8 cellular contexts compared by ENCODE assay signal in the genomic region with DNA sequence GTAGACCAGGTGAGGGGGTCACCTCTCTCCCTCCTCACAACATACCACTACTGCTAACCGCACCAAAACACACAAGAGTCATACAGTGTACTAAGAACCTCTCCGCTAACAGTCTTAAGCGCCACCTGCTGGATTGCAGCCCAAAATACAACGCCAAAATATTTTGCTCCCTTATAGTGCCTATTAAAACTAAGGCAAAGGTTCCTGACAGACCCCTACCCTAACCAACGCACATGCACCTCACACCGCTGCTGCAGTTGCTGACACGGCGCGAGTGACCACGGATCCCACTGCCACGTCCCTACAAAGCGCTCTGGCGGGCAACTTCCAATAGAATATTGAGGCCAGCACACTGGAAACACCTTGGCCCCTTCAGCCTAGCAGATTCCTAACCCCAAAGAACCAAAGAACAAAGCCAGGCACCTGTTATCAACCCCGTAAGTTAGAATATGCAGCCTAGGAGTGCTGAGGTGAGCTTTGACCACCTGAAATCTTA.
DNase-seq lines count a peak whose midpoint lies in the region; ATAC-seq lines count a peak whose summit lies in the region.

No MANE protein-coding gene starts in this region.

- DNase-seq in CMK (ENCODE audit: low read depth): peak; percentile 5
- peak; percentile 74 for DNase-seq in NAMALWA (ENCODE audit: low spot score)
- peak; percentile 80 for DNase-seq in adipocyte (ENCODE audit: low read depth)
- DNase-seq in islet precursor cell: peak; percentile 75
- DNase-seq in NCI-H1436 (lab: John Stamatoyannopoulos, UW): no peak
- no peak for DNase-seq in Ammon's horn (ENCODE audit: low spot score)

- H3K4me1 ChIP-seq in adipocyte (ENCODE audit: control insufficient read depth, insufficient read depth, low read length): no peaks in the 10 kb centered on the region

- ATAC-seq in GM18502 (IDR thresholded peaks at IDR 0.05; ENCODE audit: poor library complexity, unreplicated experiment): peak; percentile 94
- peak; percentile 88 for ATAC-seq in HG02678 (IDR thresholded peaks at IDR 0.05; ENCODE audit: unreplicated experiment)

- no peak overlapping the region for H3K9ac ChIP-seq in adipocyte (ENCODE audit: low read length)

- H3K9me3 ChIP-seq in adipocyte (ENCODE audit: control insufficient read depth, low read length): peaks cover 13% of the 10 kb centered on the region

- no peaks in the 10 kb centered on the region for H3K27me3 ChIP-seq in adipocyte (replicated peaks; ENCODE audit: control insufficient read depth, insufficient read depth, low read length)

- no peak overlapping the region for H3K4me3 ChIP-seq in adipocyte (ENCODE audit: low read length)

- no peaks in the 10 kb centered on the region for H3K36me3 ChIP-seq in adipocyte (ENCODE audit: control insufficient read depth, insufficient read depth, low read length, severe bottlenecking)

Comparison
In these comparisons a context has a peak if more than half of its experiments do, and no peak if none do; other contexts are left out.
1. DNase-seq: peak in CMK (single experiment), NAMALWA (single experiment), adipocyte (single experiment) and islet precursor cell (single experiment); none in NCI-H1436 (single experiment) and Ammon's horn (single experiment).